Comparison of ENCODE assay signal across 9 cellular contexts in genomic region chr3:186571644-186572013, GRCh38. TPM values are rescaled to one million over a fixed set of nuclear protein-coding genes. Genes with fewer than 3 reads are reported as not detected.
A peak's percentile ranks its signal among the peaks of the same experiment; 100 is the strongest.
DNase-seq lines count a peak whose midpoint lies in the region; ATAC-seq and TF ChIP-seq lines count a peak whose summit lies in the region.
"Had no signal": no experiment of that assay in that cellular context is flagged by ENCODE, and none has a peak within 500 bp of the region (broad histone marks: within the 10 kb centered on the region; RNA-seq: fewer than 3 reads in every experiment).

No MANE protein-coding gene starts in this region.

- H3K4me3 Mint-ChIP-seq in CD8-positive, alpha-beta memory T cell: peak overlapping the region; percentile 86 to 99 (median 89)
- H3K4me3 Mint-ChIP-seq in dendritic cell treated with granulocyte-macrophage colony-stimulating factor and Interleukin-4, amounts not matched to agents 40 ng/mL and 50 ng/mL, for 4 days: peak overlapping the region; percentile 86

- peak overlapping the region; percentile 98 for H3K27ac ChIP-seq in CD8-positive, alpha-beta memory T cell (ENCODE audit: low read depth, low read length)
- H3K27ac ChIP-seq in neutrophil: peak overlapping the region; percentile 93

- H3K4me1 ChIP-seq in CD8-positive, alpha-beta memory T cell (ENCODE audit: insufficient read depth, low read length): peaks cover 28% of the 10 kb centered on the region
- peaks cover 31 to 32% of the 10 kb centered on the region in 2 experiments for H3K4me1 ChIP-seq in neutrophil (ENCODE audit: control insufficient read depth in 1 of 2, insufficient read depth in 1 of 2, low read depth in 1 of 2, low read length in 1 of 2)

- POLR2A ChIA-PET in CD8-positive, alpha-beta memory T cell (lab: Charles Lee): interaction anchor here (4.3 kb wide), 1 partner anchor 212 kb away, joined by 35 read pairs; the partner anchor contains the start of gene EIF4A2

- TF ChIP-seq POLR2A in NB4 (IDR thresholded peaks at IDR 0.05; ENCODE audit: extremely low read depth, insufficient read length): no peak

- H3K36me3 ChIP-seq in CD8-positive, alpha-beta memory T cell (ENCODE audit: insufficient read depth, low read length): peaks cover 31% of the 10 kb centered on the region
- peaks cover 25% of the 10 kb centered on the region for H3K36me3 ChIP-seq in neutrophil

- H3K9me3 Mint-ChIP-seq in CD8-positive, alpha-beta memory T cell: no peaks in the 10 kb centered on the region
- H3K9me3 Mint-ChIP-seq in dendritic cell treated with granulocyte-macrophage colony-stimulating factor and Interleukin-4, amounts not matched to agents 40 ng/mL and 50 ng/mL, for 4 days: no peaks in the 10 kb centered on the region

- ATAC-seq in HG02973 (IDR thresholded peaks at IDR 0.05; ENCODE audit: unreplicated experiment): no peak

- no peaks in the 10 kb centered on the region for H3K27me3 Mint-ChIP-seq in CD8-positive, alpha-beta memory T cell
- no peaks in the 10 kb centered on the region for H3K27me3 Mint-ChIP-seq in dendritic cell treated with granulocyte-macrophage colony-stimulating factor and Interleukin-4, amounts not matched to agents 40 ng/mL and 50 ng/mL, for 4 days

- H3K4me3 ChIP-seq in CD8-positive, alpha-beta memory T cell (ENCODE audit: low read length): peak overlapping the region; percentile 75
- H3K4me3 ChIP-seq in NB4 (ENCODE audit: low read depth, low read length): peak overlapping the region; percentile 99
- H3K4me3 ChIP-seq in neutrophil (ENCODE audit: low read depth in 1 of 2, low read length in 1 of 2): peak overlapping the region; percentile 83 to 94

- peaks cover 50 to 76% (median 67%) of the 10 kb centered on the region in 3 donors for H3K4me1 Mint-ChIP-seq in CD8-positive, alpha-beta memory T cell
- peaks cover 45% of the 10 kb centered on the region for H3K4me1 Mint-ChIP-seq in dendritic cell treated with granulocyte-macrophage colony-stimulating factor and Interleukin-4, amounts not matched to agents 40 ng/mL and 50 ng/mL, for 4 days (ENCODE audit: low read depth)

- no peak for TF ChIP-seq CTCF in NB4 (IDR thresholded peaks at IDR 0.05; ENCODE audit: low read depth, low read length)
- TF ChIP-seq CTCF in neutrophil (IDR thresholded peaks at IDR 0.05): no peak

- H3K36me3 Mint-ChIP-seq in CD8-positive, alpha-beta memory T cell: peaks cover 0 to 63% (median 11%) of the 10 kb centered on the region in 3 donors
- peaks cover 65% of the 10 kb centered on the region for H3K36me3 Mint-ChIP-seq in dendritic cell treated with granulocyte-macrophage colony-stimulating factor and Interleukin-4, amounts not matched to agents 40 ng/mL and 50 ng/mL, for 4 days (ENCODE audit: low read depth)

- no peak for DNase-seq in CD8-positive, alpha-beta memory T cell
- peak; percentile 9 for DNase-seq in NB4 (ENCODE audit: low read depth)
- DNase-seq in NCI-H2081 treated with DMSO at 0.1 percent for 48 hours (lab: John Stamatoyannopoulos, UW): no peak
- DNase-seq in NCI-H1436 (lab: John Stamatoyannopoulos, UW): no peak
- no peak for DNase-seq in NCI-H345 treated with DMSO at 0.1 percent for 48 hours (lab: John Stamatoyannopoulos, UW; ENCODE audit: unreplicated experiment)
- DNase-seq: foreskin melanocyte had no signal

- no peaks in the 10 kb centered on the region for H3K27me3 ChIP-seq in CD8-positive, alpha-beta memory T cell (ENCODE audit: insufficient read depth, low read length, poor library complexity, severe bottlenecking)
- H3K27me3 ChIP-seq in neutrophil: no peaks in the 10 kb centered on the region

- H3K9me3 ChIP-seq in CD8-positive, alpha-beta memory T cell (ENCODE audit: low read length): no peaks in the 10 kb centered on the region
- H3K9me3 ChIP-seq in neutrophil: no peaks in the 10 kb centered on the region

- peak overlapping the region; percentile 76 to 98 (median 96) for H3K27ac Mint-ChIP-seq in CD8-positive, alpha-beta memory T cell
- H3K27ac Mint-ChIP-seq in dendritic cell treated with granulocyte-macrophage colony-stimulating factor and Interleukin-4, amounts not matched to agents 40 ng/mL and 50 ng/mL, for 4 days: peak overlapping the region; percentile 96

- CTCF ChIA-PET in CD8-positive, alpha-beta memory T cell (lab: Charles Lee): interaction anchor here (1.1 to 1.6 kb wide), 3 partner anchors 31 to 250 kb away, joined by 5 to 7 read pairs (median 5); no protein-coding TSS in a partner anchor

- intact Hi-C loops in dendritic cell treated with granulocyte-macrophage colony-stimulating factor and Interleukin-4, amounts not matched to agents 40 ng/mL and 50 ng/mL, for 4 days (cut with micrococcal nuclease): loop anchor here (5.0 to 10.0 kb wide), 2 partner anchors 211 to 477 kb away; partner anchors contain the start of gene EIF4A2

RNA-seq across cellular contexts. Expression of gene DNAJB11, which starts 1.1 kb away (rescaled TPM):
- total RNA-seq in CD8-positive, alpha-beta memory T cell: 10 to 100 TPM; 62.7 to 65.6 TPM
- 48.9 TPM for polyA plus RNA-seq in CD8-positive, alpha-beta memory T cell

RNA-seq across cellular contexts. Expression of gene TBCCD1, which starts 4.5 kb away (rescaled TPM):
- total RNA-seq in CD8-positive, alpha-beta memory T cell: 10 to 100 TPM; 17.6 to 18.3 TPM
- 26.0 TPM for polyA plus RNA-seq in CD8-positive, alpha-beta memory T cell

RNA-seq across cellular contexts. Expression of gene CRYGS, which starts 27.4 kb away (rescaled TPM):
- total RNA-seq in CD8-positive, alpha-beta memory T cell: 1 to 10 TPM; 2.7 to 3.0 TPM
- polyA plus RNA-seq in CD8-positive, alpha-beta memory T cell: not detected

RNA-seq across cellular contexts. Expression of gene AHSG, which starts 41.2 kb away (rescaled TPM):
- not detected for total RNA-seq in CD8-positive, alpha-beta memory T cell
- polyA plus RNA-seq in CD8-positive, alpha-beta memory T cell: not detected
